Comparison of ENCODE assay signal across 12 cellular contexts in genomic region chr2:239318091-239318725, GRCh38.
DNase-seq lines count a peak whose midpoint lies in the region; ATAC-seq, FAIRE-seq and TF ChIP-seq lines count a peak whose summit lies in the region.
"Had no signal": no experiment of that assay in that cellular context is flagged by ENCODE, and none has a peak within 500 bp of the region (broad histone marks: within the 10 kb centered on the region; RNA-seq: fewer than 3 reads in every experiment).

No MANE protein-coding gene starts in this region.

- H3K36me3 ChIP-seq in CD4-positive, alpha-beta memory T cell (ENCODE audit: insufficient read depth, low read length), result no peaks in the 10 kb centered on the region
- H3K36me3 ChIP-seq in heart left ventricle (no peaks in the 10 kb centered on the region), A673 (ENCODE audit: insufficient read depth, low read length, poor library complexity, severe bottlenecking) (peaks cover 4% of the 10 kb centered on the region)
- H3K36me3 ChIP-seq: ovary had no signal

- TF ChIP-seq POLR2A in heart left ventricle (IDR thresholded peaks at IDR 0.05), result no peak

- CTCF ChIA-PET in CD4-positive, alpha-beta memory T cell (lab: Charles Lee; ENCODE audit: partially characterized antibody), result interaction anchor here (1.5 kb wide), 1 partner anchor 51 kb away, joined by 4 read pairs; no protein-coding TSS in a partner anchor
- CTCF ChIA-PET in A673 (lab: Charles Lee), result no interaction called here

- peak in 2 of 4 donors; percentile 14 to 25 for ATAC-seq in heart left ventricle

- H3K4me3 ChIP-seq in CD4-positive, alpha-beta memory T cell (ENCODE audit: low read length in 2 of 2), result no peak overlapping the region
- peak overlapping the region in 1 of 12 donors; percentile 54 for H3K4me3 ChIP-seq in heart left ventricle
- H3K4me3 ChIP-seq in A673 (ENCODE audit: low read depth, low read length, poor library complexity, severe bottlenecking), result no peak overlapping the region
- H3K4me3 ChIP-seq: ovary had no signal

- H3K4me3 Mint-ChIP-seq in CD4-positive, alpha-beta memory T cell, result peak overlapping the region in 3 of 8 donors; percentile 37 to 93 (median 80)
- H3K4me3 Mint-ChIP-seq in activated T-helper 1 cell treated with anti-CD3 and anti-CD28 coated beads, Interleukin-12 subunit alpha, Interleukin-12 subunit beta, Interleukin-2, Interleukin-4 antibody, amounts not matched to agents 30 ng/mL and 10 ng/mL and 1 ng/mL, durations not matched to agents 14 hours and 24 hours and 36 hours, result peak overlapping the region; percentile 27

- WGBS in heart left ventricle, 4 donors, result 78 to 88% (median 81%) methylated on average over 18 to 20 of the region's 20 CpGs

- peaks cover 0 to 4% (median 0%) of the 10 kb centered on the region in 8 donors for H3K9me3 Mint-ChIP-seq in CD4-positive, alpha-beta memory T cell
- no peaks in the 10 kb centered on the region for H3K9me3 Mint-ChIP-seq in activated T-helper 1 cell treated with anti-CD3 and anti-CD28 coated beads, Interleukin-12 subunit alpha, Interleukin-12 subunit beta, Interleukin-2, Interleukin-4 antibody, amounts not matched to agents 30 ng/mL and 10 ng/mL and 1 ng/mL, durations not matched to agents 14 hours and 24 hours and 36 hours

- H3K4me1 Mint-ChIP-seq in CD4-positive, alpha-beta memory T cell, result peaks cover 37 to 74% (median 52%) of the 10 kb centered on the region in 4 donors
- peaks cover 73% of the 10 kb centered on the region for H3K4me1 Mint-ChIP-seq in activated T-helper 1 cell treated with anti-CD3 and anti-CD28 coated beads, Interleukin-12 subunit alpha, Interleukin-12 subunit beta, Interleukin-2, Interleukin-4 antibody, amounts not matched to agents 30 ng/mL and 10 ng/mL and 1 ng/mL, durations not matched to agents 14 hours and 24 hours and 36 hours (ENCODE audit: low read depth)

- no peaks in the 10 kb centered on the region for H3K27me3 Mint-ChIP-seq in CD4-positive, alpha-beta memory T cell
- no peaks in the 10 kb centered on the region for H3K27me3 Mint-ChIP-seq in activated T-helper 1 cell treated with anti-CD3 and anti-CD28 coated beads, Interleukin-12 subunit alpha, Interleukin-12 subunit beta, Interleukin-2, Interleukin-4 antibody, amounts not matched to agents 30 ng/mL and 10 ng/mL and 1 ng/mL, durations not matched to agents 14 hours and 24 hours and 36 hours (ENCODE audit: insufficient read depth)

- H3K27me3 ChIP-seq in CD4-positive, alpha-beta memory T cell (ENCODE audit: insufficient read depth, low read length), result no peaks in the 10 kb centered on the region
- H3K27me3 ChIP-seq in heart left ventricle (no peaks in the 10 kb centered on the region), A673 (replicated peaks; ENCODE audit: insufficient read depth, low read depth, low read length, poor library complexity) (no peaks in the 10 kb centered on the region)
- H3K27me3 ChIP-seq: ovary had no signal

- H3K4me1 ChIP-seq in CD4-positive, alpha-beta memory T cell (ENCODE audit: insufficient read depth, low read length), result peaks cover 36% of the 10 kb centered on the region
- H3K4me1 ChIP-seq in heart left ventricle, result peaks cover 5 to 72% (median 41%) of the 10 kb centered on the region in 12 donors
- H3K4me1 ChIP-seq in A673 (ENCODE audit: insufficient read depth, low read length, poor library complexity, severe bottlenecking), result no peaks in the 10 kb centered on the region

- BruUV-seq in A673 (replicated peaks; lab: Mats Ljungman, UMichigan), result no TSS peak

- peaks cover 4 to 7% of the 10 kb centered on the region in 2 donors for H3K36me3 Mint-ChIP-seq in CD4-positive, alpha-beta memory T cell
- peaks cover 16% of the 10 kb centered on the region for H3K36me3 Mint-ChIP-seq in activated T-helper 1 cell treated with anti-CD3 and anti-CD28 coated beads, Interleukin-12 subunit alpha, Interleukin-12 subunit beta, Interleukin-2, Interleukin-4 antibody, amounts not matched to agents 30 ng/mL and 10 ng/mL and 1 ng/mL, durations not matched to agents 14 hours and 24 hours and 36 hours (ENCODE audit: low read depth)

- peak overlapping the region in 5 of 7 donors; percentile 35 to 95 (median 88) for H3K27ac Mint-ChIP-seq in CD4-positive, alpha-beta memory T cell
- no peak overlapping the region for H3K27ac Mint-ChIP-seq in activated T-helper 1 cell treated with anti-CD3 and anti-CD28 coated beads, Interleukin-12 subunit alpha, Interleukin-12 subunit beta, Interleukin-2, Interleukin-4 antibody, amounts not matched to agents 30 ng/mL and 10 ng/mL and 1 ng/mL, durations not matched to agents 14 hours and 24 hours and 36 hours

- no peak for FAIRE-seq in urothelium cell line (lab: Jason Lieb, UNC)
- FAIRE-seq: keratinocyte had no signal

- no peak for TF ChIP-seq CTCF in heart left ventricle (IDR thresholded peaks at IDR 0.05)
- no peak for TF ChIP-seq CTCF in A673 (conservative IDR thresholded peaks at IDR 0.05; ENCODE audit: low read depth, low read length)

- intact Hi-C loops in CD4-positive, alpha-beta memory T cell (cut with micrococcal nuclease), result no loop called here
- intact Hi-C loops in activated T-helper 1 cell treated with anti-CD3 and anti-CD28 coated beads, Interleukin-12 subunit alpha, Interleukin-12 subunit beta, Interleukin-2, Interleukin-4 antibody, amounts not matched to agents 30 ng/mL and 10 ng/mL and 1 ng/mL, durations not matched to agents 14 hours and 24 hours and 36 hours (cut with micrococcal nuclease), result no loop called here
- intact Hi-C loops in heart left ventricle (cut with DNase I), result loop anchor here in 6 of 10 donors (5.0 kb wide), 3 partner anchors 74 to 84 kb away; partner anchors contain the start of gene HDAC4 (in 1 of the 6)
- intact Hi-C loops in A673 (cut with micrococcal nuclease; ENCODE audit: unreplicated experiment), result no loop called here

- no peak for DNase-seq in CD4-positive, alpha-beta memory T cell
- no peak for DNase-seq in activated T-helper 1 cell treated with anti-CD3 and anti-CD28 coated beads, Interleukin-12 subunit alpha, Interleukin-12 subunit beta, Interleukin-2, Interleukin-4 antibody, amounts not matched to agents 30 ng/mL and 10 ng/mL and 1 ng/mL, durations not matched to agents 14 hours and 24 hours and 36 hours (ENCODE audit: low spot score)
- peak in 1 of 5 donors; percentile 11 for DNase-seq in heart left ventricle
- peak; percentile 82 for DNase-seq in retina
- no peak for DNase-seq in GOT3 (lab: John Stamatoyannopoulos, UW)
- DNase-seq in Kasumi-1 (lab: John Stamatoyannopoulos, UW), result no peak
- no peak for DNase-seq in A673 (ENCODE audit: low spot score)
- no peak for DNase-seq in urothelium cell line (ENCODE audit: low spot score)
- DNase-seq: NCI-H1694, PC-3 had no signal

- POLR2A ChIA-PET in CD4-positive, alpha-beta memory T cell (lab: Charles Lee; ENCODE audit: partially characterized antibody), result no interaction called here
- POLR2A ChIA-PET in A673 (lab: Charles Lee; ENCODE audit: low non-redundant PET), result no interaction called here

- peak overlapping the region; percentile 49 for H3K27ac ChIP-seq in CD4-positive, alpha-beta memory T cell (ENCODE audit: low read depth, low read length)
- H3K27ac ChIP-seq in heart left ventricle (peak overlapping the region in 11 of 12 donors; percentile 59 to 90 (median 80)), A673 (ENCODE audit: low read depth, low read length, poor library complexity, severe bottlenecking) (no peak overlapping the region)

- H3K9me3 ChIP-seq in CD4-positive, alpha-beta memory T cell (ENCODE audit: control insufficient read depth in 1 of 2, low read length in 2 of 2), result no peaks in the 10 kb centered on the region
- peaks cover 0 to 8% (median 0%) of the 10 kb centered on the region in 12 donors for H3K9me3 ChIP-seq in heart left ventricle
- peaks cover 5% of the 10 kb centered on the region for H3K9me3 ChIP-seq in A673 (ENCODE audit: low read depth, low read length, poor library complexity, severe bottlenecking)
- H3K9me3 ChIP-seq: ovary had no signal

Comparison
In these comparisons a context has a peak if more than half of its experiments do, and no peak if none do; other contexts are left out.
1. intact Hi-C loops: an anchor here in heart left ventricle (5.0 kb wide); none called in CD4-positive, alpha-beta memory T cell, activated T-helper 1 cell treated with anti-CD3 and anti-CD28 coated beads, Interleukin-12 subunit alpha, Interleukin-12 subunit beta, Interleukin-2, Interleukin-4 antibody, amounts not matched to agents 30 ng/mL and 10 ng/mL and 1 ng/mL, durations not matched to agents 14 hours and 24 hours and 36 hours and A673.